1 cellular context compared by ENCODE assay signal in the genomic region with DNA sequence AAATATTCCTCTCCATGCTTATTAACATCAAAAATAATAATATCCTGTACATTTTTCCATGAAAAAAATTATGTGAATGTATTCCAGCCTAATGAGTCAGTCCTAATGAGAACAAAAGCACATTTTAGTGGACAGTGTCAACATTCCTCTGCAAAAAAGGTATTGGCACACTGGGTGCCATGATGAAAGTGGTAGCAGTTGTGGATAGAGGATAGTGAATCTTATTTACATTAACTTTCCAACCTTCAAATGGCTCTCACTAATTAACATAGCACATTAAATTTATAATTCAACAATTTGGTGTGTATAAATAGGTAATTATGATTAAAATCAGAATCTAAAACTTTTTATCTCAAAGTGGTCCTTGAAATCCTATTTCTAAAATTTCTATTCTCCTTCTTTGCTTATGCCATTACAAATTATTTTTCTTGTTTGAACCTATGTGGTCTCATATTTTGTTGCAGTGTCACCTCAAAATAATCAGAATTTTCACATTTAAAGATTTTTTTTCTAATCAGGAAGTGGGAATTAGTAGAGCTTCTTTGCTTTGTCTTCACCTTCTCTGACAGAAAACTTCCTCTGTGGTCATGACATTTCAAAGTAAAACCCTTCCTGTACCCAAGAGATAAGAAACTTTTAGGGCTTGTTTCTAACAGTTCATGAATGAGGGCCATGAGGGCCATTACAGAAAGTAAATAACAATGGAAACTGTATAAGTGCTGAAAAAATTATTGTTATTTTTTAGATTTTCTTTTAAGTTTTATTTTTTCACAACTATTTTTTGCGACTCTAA.
TF ChIP-seq lines count a peak whose summit lies in the region.

No MANE protein-coding gene starts in this region.

TF ChIP-seq in K562, 482 proteins besides CTCF, POLR2A, EP300 and RAD21 (continued from another document):
- TF ChIP-seq, protein P1, sequence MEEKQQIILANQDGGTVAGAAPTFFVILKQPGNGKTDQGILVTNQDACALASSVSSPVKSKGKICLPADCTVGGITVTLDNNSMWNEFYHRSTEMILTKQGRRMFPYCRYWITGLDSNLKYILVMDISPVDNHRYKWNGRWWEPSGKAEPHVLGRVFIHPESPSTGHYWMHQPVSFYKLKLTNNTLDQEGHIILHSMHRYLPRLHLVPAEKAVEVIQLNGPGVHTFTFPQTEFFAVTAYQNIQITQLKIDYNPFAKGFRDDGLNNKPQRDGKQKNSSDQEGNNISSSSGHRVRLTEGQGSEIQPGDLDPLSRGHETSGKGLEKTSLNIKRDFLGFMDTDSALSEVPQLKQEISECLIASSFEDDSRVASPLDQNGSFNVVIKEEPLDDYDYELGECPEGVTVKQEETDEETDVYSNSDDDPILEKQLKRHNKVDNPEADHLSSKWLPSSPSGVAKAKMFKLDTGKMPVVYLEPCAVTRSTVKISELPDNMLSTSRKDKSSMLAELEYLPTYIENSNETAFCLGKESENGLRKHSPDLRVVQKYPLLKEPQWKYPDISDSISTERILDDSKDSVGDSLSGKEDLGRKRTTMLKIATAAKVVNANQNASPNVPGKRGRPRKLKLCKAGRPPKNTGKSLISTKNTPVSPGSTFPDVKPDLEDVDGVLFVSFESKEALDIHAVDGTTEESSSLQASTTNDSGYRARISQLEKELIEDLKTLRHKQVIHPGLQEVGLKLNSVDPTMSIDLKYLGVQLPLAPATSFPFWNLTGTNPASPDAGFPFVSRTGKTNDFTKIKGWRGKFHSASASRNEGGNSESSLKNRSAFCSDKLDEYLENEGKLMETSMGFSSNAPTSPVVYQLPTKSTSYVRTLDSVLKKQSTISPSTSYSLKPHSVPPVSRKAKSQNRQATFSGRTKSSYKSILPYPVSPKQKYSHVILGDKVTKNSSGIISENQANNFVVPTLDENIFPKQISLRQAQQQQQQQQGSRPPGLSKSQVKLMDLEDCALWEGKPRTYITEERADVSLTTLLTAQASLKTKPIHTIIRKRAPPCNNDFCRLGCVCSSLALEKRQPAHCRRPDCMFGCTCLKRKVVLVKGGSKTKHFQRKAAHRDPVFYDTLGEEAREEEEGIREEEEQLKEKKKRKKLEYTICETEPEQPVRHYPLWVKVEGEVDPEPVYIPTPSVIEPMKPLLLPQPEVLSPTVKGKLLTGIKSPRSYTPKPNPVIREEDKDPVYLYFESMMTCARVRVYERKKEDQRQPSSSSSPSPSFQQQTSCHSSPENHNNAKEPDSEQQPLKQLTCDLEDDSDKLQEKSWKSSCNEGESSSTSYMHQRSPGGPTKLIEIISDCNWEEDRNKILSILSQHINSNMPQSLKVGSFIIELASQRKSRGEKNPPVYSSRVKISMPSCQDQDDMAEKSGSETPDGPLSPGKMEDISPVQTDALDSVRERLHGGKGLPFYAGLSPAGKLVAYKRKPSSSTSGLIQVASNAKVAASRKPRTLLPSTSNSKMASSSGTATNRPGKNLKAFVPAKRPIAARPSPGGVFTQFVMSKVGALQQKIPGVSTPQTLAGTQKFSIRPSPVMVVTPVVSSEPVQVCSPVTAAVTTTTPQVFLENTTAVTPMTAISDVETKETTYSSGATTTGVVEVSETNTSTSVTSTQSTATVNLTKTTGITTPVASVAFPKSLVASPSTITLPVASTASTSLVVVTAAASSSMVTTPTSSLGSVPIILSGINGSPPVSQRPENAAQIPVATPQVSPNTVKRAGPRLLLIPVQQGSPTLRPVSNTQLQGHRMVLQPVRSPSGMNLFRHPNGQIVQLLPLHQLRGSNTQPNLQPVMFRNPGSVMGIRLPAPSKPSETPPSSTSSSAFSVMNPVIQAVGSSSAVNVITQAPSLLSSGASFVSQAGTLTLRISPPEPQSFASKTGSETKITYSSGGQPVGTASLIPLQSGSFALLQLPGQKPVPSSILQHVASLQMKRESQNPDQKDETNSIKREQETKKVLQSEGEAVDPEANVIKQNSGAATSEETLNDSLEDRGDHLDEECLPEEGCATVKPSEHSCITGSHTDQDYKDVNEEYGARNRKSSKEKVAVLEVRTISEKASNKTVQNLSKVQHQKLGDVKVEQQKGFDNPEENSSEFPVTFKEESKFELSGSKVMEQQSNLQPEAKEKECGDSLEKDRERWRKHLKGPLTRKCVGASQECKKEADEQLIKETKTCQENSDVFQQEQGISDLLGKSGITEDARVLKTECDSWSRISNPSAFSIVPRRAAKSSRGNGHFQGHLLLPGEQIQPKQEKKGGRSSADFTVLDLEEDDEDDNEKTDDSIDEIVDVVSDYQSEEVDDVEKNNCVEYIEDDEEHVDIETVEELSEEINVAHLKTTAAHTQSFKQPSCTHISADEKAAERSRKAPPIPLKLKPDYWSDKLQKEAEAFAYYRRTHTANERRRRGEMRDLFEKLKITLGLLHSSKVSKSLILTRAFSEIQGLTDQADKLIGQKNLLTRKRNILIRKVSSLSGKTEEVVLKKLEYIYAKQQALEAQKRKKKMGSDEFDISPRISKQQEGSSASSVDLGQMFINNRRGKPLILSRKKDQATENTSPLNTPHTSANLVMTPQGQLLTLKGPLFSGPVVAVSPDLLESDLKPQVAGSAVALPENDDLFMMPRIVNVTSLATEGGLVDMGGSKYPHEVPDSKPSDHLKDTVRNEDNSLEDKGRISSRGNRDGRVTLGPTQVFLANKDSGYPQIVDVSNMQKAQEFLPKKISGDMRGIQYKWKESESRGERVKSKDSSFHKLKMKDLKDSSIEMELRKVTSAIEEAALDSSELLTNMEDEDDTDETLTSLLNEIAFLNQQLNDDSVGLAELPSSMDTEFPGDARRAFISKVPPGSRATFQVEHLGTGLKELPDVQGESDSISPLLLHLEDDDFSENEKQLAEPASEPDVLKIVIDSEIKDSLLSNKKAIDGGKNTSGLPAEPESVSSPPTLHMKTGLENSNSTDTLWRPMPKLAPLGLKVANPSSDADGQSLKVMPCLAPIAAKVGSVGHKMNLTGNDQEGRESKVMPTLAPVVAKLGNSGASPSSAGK (IDR thresholded peaks at IDR 0.05) = no peak
- TF ChIP-seq PTBP1 (IDR thresholded peaks at IDR 0.05; ENCODE audit: low read depth, low read length) = no peak
TF ChIP-seq in K562: peak in this region for 105.
